10 cellular contexts compared by ENCODE assay signal in genomic region chr2:237686659-237687136, GRCh38. TPM values are rescaled to one million over a fixed set of nuclear protein-coding genes. Genes with fewer than 3 reads are reported as not detected.
DNase-seq lines count a peak whose midpoint lies in the region; ATAC-seq and TF ChIP-seq lines count a peak whose summit lies in the region.
"Had no signal": no experiment of that assay in that cellular context is flagged by ENCODE, and none has a peak within 500 bp of the region (broad histone marks: within the 10 kb centered on the region; RNA-seq: fewer than 3 reads in every experiment).

No MANE protein-coding gene starts in this region.

- no peak for TF ChIP-seq POLR2A in Peyer's patch (IDR thresholded peaks at IDR 0.05)
- no peak for TF ChIP-seq POLR2A in esophagus muscularis mucosa (IDR thresholded peaks at IDR 0.05; ENCODE audit: low read depth)

- intact Hi-C loops in esophagus muscularis mucosa (cut with DNase I): no loop called here

- no peaks in the 10 kb centered on the region for H3K36me3 ChIP-seq in Peyer's patch
- no peaks in the 10 kb centered on the region for H3K36me3 ChIP-seq in esophagus muscularis mucosa

- no peaks in the 10 kb centered on the region for H3K27me3 ChIP-seq in Peyer's patch
- H3K27me3 ChIP-seq in esophagus muscularis mucosa: no peaks in the 10 kb centered on the region

- H3K4me1 Mint-ChIP-seq in T-helper 2 cell treated with Interferon-gamma antibody and Interleukin-4, amounts not matched to agents 5 μg/mL and 100 μg/mL, for 36 hours (ENCODE audit: low read depth): peaks cover 46% of the 10 kb centered on the region
- H3K4me1 Mint-ChIP-seq in stimulated activated effector memory CD8-positive, alpha-beta T cell treated with anti-CD3 and anti-CD28 coated beads, Interleukin-12 subunit alpha, Interleukin-12 subunit beta, amount 100 ng/mL, for 72 hours: peaks cover 54% of the 10 kb centered on the region

- peak in 2 of 6 experiments; percentile 20 to 24 for TF ChIP-seq CTCF in Peyer's patch (IDR thresholded peaks at IDR 0.05)
- peak in 1 of 3 experiments; percentile 6 for TF ChIP-seq CTCF in esophagus muscularis mucosa (IDR thresholded peaks at IDR 0.05)

- H3K4me1 ChIP-seq in Peyer's patch (peaks cover 0 to 34% (median 3%) of the 10 kb centered on the region in 4 donors), esophagus muscularis mucosa (peaks cover 63 to 72% (median 65%) of the 10 kb centered on the region in 4 donors)

- no peaks in the 10 kb centered on the region for H3K36me3 Mint-ChIP-seq in T-helper 2 cell treated with Interferon-gamma antibody and Interleukin-4, amounts not matched to agents 5 μg/mL and 100 μg/mL, for 36 hours (ENCODE audit: low read depth)
- peaks cover 5% of the 10 kb centered on the region for H3K36me3 Mint-ChIP-seq in stimulated activated effector memory CD8-positive, alpha-beta T cell treated with anti-CD3 and anti-CD28 coated beads, Interleukin-12 subunit alpha, Interleukin-12 subunit beta, amount 100 ng/mL, for 72 hours

- H3K27me3 Mint-ChIP-seq in T-helper 2 cell treated with Interferon-gamma antibody and Interleukin-4, amounts not matched to agents 5 μg/mL and 100 μg/mL, for 36 hours (ENCODE audit: low read depth): no peaks in the 10 kb centered on the region

- H3K27ac ChIP-seq in Peyer's patch (peak overlapping the region in 3 of 4 donors; percentile 43 to 87 (median 81)), esophagus muscularis mucosa (replicated peaks in 1 of 4) (peak overlapping the region; percentile 96 to 100 (median 98))

- H3K27ac Mint-ChIP-seq in T-helper 2 cell treated with Interferon-gamma antibody and Interleukin-4, amounts not matched to agents 5 μg/mL and 100 μg/mL, for 36 hours: peak overlapping the region; percentile 99
- H3K27ac Mint-ChIP-seq in stimulated activated effector memory CD8-positive, alpha-beta T cell treated with anti-CD3 and anti-CD28 coated beads, Interleukin-12 subunit alpha, Interleukin-12 subunit beta, amount 100 ng/mL, for 72 hours: peak overlapping the region; percentile 98

- no peak for DNase-seq in T-helper 2 cell treated with Interferon-gamma antibody and Interleukin-4, amounts not matched to agents 5 μg/mL and 100 μg/mL, for 36 hours (ENCODE audit: low spot score)
- DNase-seq in T-helper 2 cell: no peak
- DNase-seq in Peyer's patch: no peak
- DNase-seq in esophagus muscularis mucosa (ENCODE audit: extremely low spot score): no peak
- DNase-seq in stimulated activated effector memory CD8-positive, alpha-beta T cell treated with anti-CD3 and anti-CD28 coated beads, Interleukin-12 subunit alpha, Interleukin-12 subunit beta, amount 100 ng/mL, for 72 hours (ENCODE audit: low spot score in 2 of 2): no peak
- no peak for DNase-seq in AG08396 (ENCODE audit: low spot score)
- DNase-seq in medulla oblongata (ENCODE audit: extremely low spot score): no peak
- DNase-seq: Caco-2; stimulated activated CD4-positive, alpha-beta T cell treated with anti-CD3 and anti-CD28 coated beads, Interleukin-4, amount 100 ng/mL, for 24 hours had no signal

- ATAC-seq in stimulated activated effector memory CD8-positive, alpha-beta T cell treated with anti-CD3 and anti-CD28 coated beads, Interleukin-12 subunit alpha, Interleukin-12 subunit beta, amount 100 ng/mL, for 72 hours: no peak
- no peak for ATAC-seq in GM21515 (IDR thresholded peaks at IDR 0.05; ENCODE audit: unreplicated experiment)

- no peak overlapping the region for H3K4me3 Mint-ChIP-seq in T-helper 2 cell treated with Interferon-gamma antibody and Interleukin-4, amounts not matched to agents 5 μg/mL and 100 μg/mL, for 36 hours
- H3K4me3 Mint-ChIP-seq in stimulated activated effector memory CD8-positive, alpha-beta T cell treated with anti-CD3 and anti-CD28 coated beads, Interleukin-12 subunit alpha, Interleukin-12 subunit beta, amount 100 ng/mL, for 72 hours: peak overlapping the region; percentile 6

- 88% methylated on average over 5 of the region's 11 CpGs for WGBS in esophagus muscularis mucosa

- TF ChIP-seq EP300 in esophagus muscularis mucosa (IDR thresholded peaks at IDR 0.05): no peak

- H3K9me3 ChIP-seq in Peyer's patch (no peaks in the 10 kb centered on the region), esophagus muscularis mucosa (no peaks in the 10 kb centered on the region)
- H3K9me3 ChIP-seq: Caco-2 had no signal

- H3K9me3 Mint-ChIP-seq in T-helper 2 cell treated with Interferon-gamma antibody and Interleukin-4, amounts not matched to agents 5 μg/mL and 100 μg/mL, for 36 hours: no peaks in the 10 kb centered on the region
- H3K9me3 Mint-ChIP-seq in stimulated activated effector memory CD8-positive, alpha-beta T cell treated with anti-CD3 and anti-CD28 coated beads, Interleukin-12 subunit alpha, Interleukin-12 subunit beta, amount 100 ng/mL, for 72 hours: no peaks in the 10 kb centered on the region

- no peak overlapping the region for H3K4me3 ChIP-seq in Peyer's patch
- H3K4me3 ChIP-seq in esophagus muscularis mucosa: no peak overlapping the region

RNA-seq across cellular contexts. Expression of gene LRRFIP1, which starts 59.3 kb away (rescaled TPM):
- total RNA-seq in Peyer's patch (100 to 1,000 TPM; 114 to 182 (median 135) TPM), esophagus muscularis mucosa (100 to 1,000 TPM; 142 to 213 (median 191) TPM)
